In genomic region chr3:160987982-160988964, GRCh38 we compare ENCODE assay signal across 22 cellular contexts.
A peak's percentile ranks its signal among the peaks of the same experiment; 100 is the strongest.
DNase-seq lines count a peak whose midpoint lies in the region; ATAC-seq and TF ChIP-seq lines count a peak whose summit lies in the region.
"Had no signal": no experiment of that assay in that cellular context is flagged by ENCODE, and none has a peak within 500 bp of the region (broad histone marks: within the 10 kb centered on the region; RNA-seq: fewer than 3 reads in every experiment).

No MANE protein-coding gene starts in this region.

- no peak overlapping the region for H3K4me2 ChIP-seq in mesendoderm (ENCODE audit: low read length)
- H3K4me2 ChIP-seq: A549 had no signal

- no peak overlapping the region for H3K23ac ChIP-seq in mesendoderm (ENCODE audit: low read length)

- no peak overlapping the region for H4K8ac ChIP-seq in mesendoderm (ENCODE audit: low read depth, low read length)

- H3K4me3 Mint-ChIP-seq in Calu3 (ENCODE audit: low read depth, unreplicated experiment), result no peak overlapping the region
- H3K4me3 Mint-ChIP-seq in Caco-2 (ENCODE audit: unreplicated experiment), result no peak overlapping the region
- H3K4me3 Mint-ChIP-seq: activated B cell treated with CpG ODN at 0.5 μM for 24 hours; activated CD4-positive, alpha-beta memory T cell treated with anti-CD3 and anti-CD28 coated beads for 36 hours had no signal

- H3K79me1 ChIP-seq in mesendoderm (ENCODE audit: low read length), result no peaks in the 10 kb centered on the region

- no peak for TF ChIP-seq CTCF in Calu3 (IDR thresholded peaks at IDR 0.05; ENCODE audit: unreplicated experiment)
- TF ChIP-seq CTCF in Caco-2 (IDR thresholded peaks at IDR 0.05; ENCODE audit: insufficient read depth in 1 of 2, low read depth in 1 of 2, low read length in 1 of 2, severe bottlenecking in 1 of 2, unreplicated experiment in 1 of 2), result no peak

- H3K79me2 ChIP-seq in mesendoderm (ENCODE audit: control insufficient read depth, insufficient read depth, low read length), result no peaks in the 10 kb centered on the region

- no peaks in the 10 kb centered on the region for H3K27me3 ChIP-seq in Caco-2 (replicated peaks; ENCODE audit: control insufficient read depth, insufficient read depth, low read length)
- H3K27me3 ChIP-seq in mesendoderm (ENCODE audit: insufficient read depth, low read length, poor library complexity), result no peaks in the 10 kb centered on the region
- H3K27me3 ChIP-seq: uterus had no signal

- H3K36me3 Mint-ChIP-seq in Calu3 (ENCODE audit: insufficient read depth, unreplicated experiment) (peaks cover 8% of the 10 kb centered on the region), Caco-2 (ENCODE audit: insufficient read depth, unreplicated experiment) (no peaks in the 10 kb centered on the region)
- H3K36me3 Mint-ChIP-seq: activated CD4-positive, alpha-beta memory T cell treated with anti-CD3 and anti-CD28 coated beads for 36 hours had no signal

- intact Hi-C loops in Calu3 (cut with micrococcal nuclease; ENCODE audit: unreplicated experiment), result loop anchor here (1.0 kb wide), 1 partner anchor 11 kb away; no protein-coding TSS in a partner anchor
- intact Hi-C loops in Caco-2 (cut with micrococcal nuclease; ENCODE audit: unreplicated experiment), result no loop called here

- CTCF ChIA-PET in Calu3 (lab: Charles Lee), result no interaction called here
- CTCF ChIA-PET in Caco-2 (lab: Charles Lee), result no interaction called here

- H2BK5ac ChIP-seq in mesendoderm (ENCODE audit: low read length), result no peak overlapping the region

- H3K27ac ChIP-seq in mesendoderm (ENCODE audit: low read depth, low read length), result no peak overlapping the region
- H3K27ac ChIP-seq: A549, uterus had no signal

- no CpG with 5 or more reads among the region's 4 CpGs for WGBS in mesendoderm (ENCODE audit: extremely low coverage, insufficient coverage, low lambda C conversion rate)

- H3K9ac ChIP-seq in mesendoderm (ENCODE audit: low read length), result no peak overlapping the region

- no peak overlapping the region for H3K56ac ChIP-seq in mesendoderm (ENCODE audit: low read length)

- H3K4me3 ChIP-seq in Caco-2 (ENCODE audit: low read depth, low read length), result no peak overlapping the region
- H3K4me3 ChIP-seq in mesendoderm (ENCODE audit: low read length), result no peak overlapping the region
- H3K4me3 ChIP-seq: A549, lung, uterus had no signal

- H3K27ac Mint-ChIP-seq in Calu3 (ENCODE audit: unreplicated experiment) (peak overlapping the region; percentile 71), Caco-2 (ENCODE audit: unreplicated experiment) (no peak overlapping the region)
- H3K27ac Mint-ChIP-seq: activated B cell treated with CpG ODN at 0.5 μM for 24 hours; activated CD4-positive, alpha-beta memory T cell treated with anti-CD3 and anti-CD28 coated beads for 36 hours had no signal

- H2AK5ac ChIP-seq in mesendoderm (ENCODE audit: low read length), result no peak overlapping the region

- no peak overlapping the region for H3K4ac ChIP-seq in mesendoderm (ENCODE audit: low read depth, low read length)

- 0 out of 2 replicates have a peak, but pooled peaks cover 3% of the 10 kb centered on the region for H3K9me3 ChIP-seq in Caco-2
- H3K9me3 ChIP-seq: A549, uterus had no signal

- ATAC-seq in GM19438 (IDR thresholded peaks at IDR 0.05; ENCODE audit: low read depth, unreplicated experiment) (peak; percentile 64), HG03342 (IDR thresholded peaks at IDR 0.05; ENCODE audit: unreplicated experiment) (peak; percentile 64)
- ATAC-seq: A549, right cardiac atrium, SK-N-SH treated with all-trans-retinoic acid at 6 μM for 48 hours had no signal

- H4K5ac ChIP-seq in mesendoderm (ENCODE audit: low read length), result no peak overlapping the region

- no TSS peak for BruUV-seq in Calu3 (replicated peaks; lab: Mats Ljungman, UMichigan)
- BruUV-seq in Caco-2 (replicated peaks; lab: Mats Ljungman, UMichigan), result no TSS peak

- H3K36me3 ChIP-seq in Caco-2 (ENCODE audit: control insufficient read depth, insufficient read depth, low read length) (no peaks in the 10 kb centered on the region), mesendoderm (ENCODE audit: control insufficient read depth, insufficient read depth, low read length) (no peaks in the 10 kb centered on the region)
- H3K36me3 ChIP-seq: uterus had no signal

- DNase-seq in Calu3 (no peak), kidney tubule cell (ENCODE audit: low spot score) (peak; percentile 13), Caco-2 (no peak), HUDEP-2 (lab: John Stamatoyannopoulos, UW; ENCODE audit: unreplicated experiment in 76 of 76) (no peak), mesendoderm (no peak), LoVo (ENCODE audit: low spot score) (no peak)
- DNase-seq: activated B cell treated with CpG ODN at 0.5 μM for 24 hours; activated CD4-positive, alpha-beta memory T cell treated with anti-CD3 and anti-CD28 coated beads for 36 hours; activated effector memory CD4-positive, alpha-beta T cell treated with anti-CD3 and anti-CD28 coated beads, Interleukin-2, amount 50 U/mL, for 16 hours; cortex of kidney; NCI-H1417; NCI-H510A; right cardiac atrium; stimulated activated CD4-positive, alpha-beta T cell treated with anti-CD3 and anti-CD28 coated beads, Interleukin-15, amount 100 ng/mL, for 24 hours; substantia nigra; T1000; uterus had no signal

- H3K9me3 Mint-ChIP-seq in Calu3 (ENCODE audit: low read depth, unreplicated experiment) (no peaks in the 10 kb centered on the region), Caco-2 (ENCODE audit: unreplicated experiment) (no peaks in the 10 kb centered on the region)

- no peak overlapping the region for H2BK120ac ChIP-seq in mesendoderm (ENCODE audit: low read depth, low read length)

- no peaks in the 10 kb centered on the region for H3K27me3 Mint-ChIP-seq in Calu3 (ENCODE audit: unreplicated experiment)
- H3K27me3 Mint-ChIP-seq in Caco-2 (ENCODE audit: insufficient read depth, unreplicated experiment), result no peaks in the 10 kb centered on the region
- H3K27me3 Mint-ChIP-seq: activated B cell treated with CpG ODN at 0.5 μM for 24 hours; activated CD4-positive, alpha-beta memory T cell treated with anti-CD3 and anti-CD28 coated beads for 36 hours had no signal

- H3K18ac ChIP-seq in mesendoderm (ENCODE audit: low read length), result no peak overlapping the region

- no peak overlapping the region for H2BK15ac ChIP-seq in mesendoderm (replicated peaks; ENCODE audit: low read depth)

- H3K4me1 Mint-ChIP-seq in Calu3 (ENCODE audit: low read depth, unreplicated experiment) (peaks cover 36% of the 10 kb centered on the region), Caco-2 (ENCODE audit: low read depth, unreplicated experiment) (no peaks in the 10 kb centered on the region)
- H3K4me1 Mint-ChIP-seq: activated B cell treated with CpG ODN at 0.5 μM for 24 hours had no signal

- POLR2A ChIA-PET in Caco-2 (lab: Charles Lee), result no interaction called here

- H3K4me1 ChIP-seq in Caco-2 (no peaks in the 10 kb centered on the region), mesendoderm (ENCODE audit: control insufficient read depth, low read depth, low read length) (no peaks in the 10 kb centered on the region)
- H3K4me1 ChIP-seq: A549, uterus had no signal
